Comparison of ENCODE assay signal across 15 cellular contexts in the genomic region with DNA sequence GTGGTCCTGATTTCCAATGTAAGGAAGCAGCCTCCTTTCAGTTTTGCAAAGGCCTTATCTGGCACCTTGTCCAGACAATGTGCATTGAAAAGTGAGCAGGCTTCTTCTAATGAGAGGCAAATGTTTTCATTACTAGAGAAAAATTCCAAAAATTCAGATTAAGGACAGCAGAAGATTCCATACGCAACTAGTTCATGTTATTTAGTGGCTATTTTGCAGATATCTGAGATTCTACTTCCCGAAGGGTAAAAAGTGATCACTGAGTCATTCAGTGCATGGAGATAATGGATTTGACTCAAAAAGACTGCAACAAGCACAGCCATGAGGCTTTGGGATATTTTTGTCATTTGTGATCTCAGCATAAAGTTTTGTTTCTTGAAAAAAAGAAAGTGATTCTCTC. TPM values are rescaled to one million over a fixed set of nuclear protein-coding genes. Genes with fewer than 3 reads are reported as not detected.
DNase-seq lines count a peak whose midpoint lies in the region; ATAC-seq and TF ChIP-seq lines count a peak whose summit lies in the region.
"Had no signal": no experiment of that assay in that cellular context is flagged by ENCODE, and none has a peak within 500 bp of the region (broad histone marks: within the 10 kb centered on the region; RNA-seq: fewer than 3 reads in every experiment).

No MANE protein-coding gene starts in this region.

- peak overlapping the region; percentile 35 for H4K8ac ChIP-seq in mesenchymal stem cell (ENCODE audit: low read length)

- H3K36me3 ChIP-seq in mesenchymal stem cell (ENCODE audit: control insufficient read depth in 1 of 2, insufficient read depth in 2 of 2, low read depth in 1 of 2, low read length in 2 of 2) = no peaks in the 10 kb centered on the region
- no peaks in the 10 kb centered on the region for H3K36me3 ChIP-seq in tibial artery

- H3K4me2 ChIP-seq in mesenchymal stem cell (ENCODE audit: low read length, poor library complexity, severe bottlenecking) = no peak overlapping the region

- DNase-seq in HFFc6 (peak; percentile 60), cardiac fibroblast (ENCODE audit: low read depth in 2 of 2) (peak; percentile 16 to 60), mesenchymal stem cell (peak; percentile 35), tibial artery (no peak), foreskin melanocyte (no peak)
- no peak for DNase-seq in naive thymus-derived CD8-positive, alpha-beta T cell
- DNase-seq in activated T-cell treated with anti-CD3 and anti-CD28 coated beads, Interleukin-2, amount 50 U/mL, for 72 hours = no peak
- DNase-seq: activated naive CD4-positive, alpha-beta T cell treated with anti-CD3 and anti-CD28 coated beads, Interleukin-2, amount 50 U/mL, for 16 hours; CD4-positive, alpha-beta T cell; erythroblast; MM.1S; NCI-H2029 treated with DMSO at 0.1 percent for 48 hours; T-helper 1 cell had no signal

- peak overlapping the region in 1 of 2 experiments; percentile 69 for H3K18ac ChIP-seq in mesenchymal stem cell (ENCODE audit: low read depth in 1 of 2, low read length in 2 of 2)

- peak overlapping the region; percentile 50 for H3K27ac Mint-ChIP-seq in HFFc6
- peak overlapping the region in 1 of 10 donors; percentile 67 for H3K27ac Mint-ChIP-seq in naive thymus-derived CD8-positive, alpha-beta T cell
- H3K27ac Mint-ChIP-seq in activated T-cell treated with anti-CD3 and anti-CD28 coated beads, Interleukin-2, amount 50 U/mL, for 72 hours = no peak overlapping the region
- H3K27ac Mint-ChIP-seq: CD4-positive, alpha-beta T cell; stimulated activated naive CD8-positive, alpha-beta T cell treated with anti-CD3 and anti-CD28 coated beads, Interleukin-15, Interleukin-2, amounts not matched to agents 100 ng/mL and 50 ng/mL, for 24 hours had no signal

- H3K4me1 ChIP-seq in mesenchymal stem cell (ENCODE audit: control insufficient read depth, insufficient read depth, low read depth, low read length) = peaks cover 11% of the 10 kb centered on the region
- peaks cover 0 to 67% (median 26%) of the 10 kb centered on the region in 4 donors for H3K4me1 ChIP-seq in tibial artery

- ATAC-seq in naive thymus-derived CD8-positive, alpha-beta T cell = no peak
- no peak for ATAC-seq in activated T-cell treated with anti-CD3 and anti-CD28 coated beads, Interleukin-2, amount 50 U/mL, for 72 hours (replicated peaks in 1 of 2)

- H3K27me3 ChIP-seq in mesenchymal stem cell (ENCODE audit: control insufficient read depth in 1 of 2, insufficient read depth in 1 of 2, low read length in 2 of 2) = peaks cover 0 to 6% of the 10 kb centered on the region in 2 experiments
- H3K27me3 ChIP-seq in tibial artery = no peaks in the 10 kb centered on the region

- POLR2A ChIA-PET in naive thymus-derived CD8-positive, alpha-beta T cell (lab: Charles Lee) = interaction anchor here (1.3 kb wide), 1 partner anchor 62 kb away, joined by 4 read pairs; no protein-coding TSS in a partner anchor

- H2BK12ac ChIP-seq in mesenchymal stem cell (ENCODE audit: low read length in 2 of 2) = peak overlapping the region; percentile 20 to 80

- H2BK15ac ChIP-seq in mesenchymal stem cell (ENCODE audit: low read depth, poor library complexity, severe bottlenecking) = no peak overlapping the region

- H4K91ac ChIP-seq in mesenchymal stem cell (ENCODE audit: low read length) = no peak overlapping the region

- no peak overlapping the region for H3K9ac ChIP-seq in mesenchymal stem cell (ENCODE audit: low read length)

- peak overlapping the region; percentile 73 for H3K4me3 Mint-ChIP-seq in HFFc6
- H3K4me3 Mint-ChIP-seq in naive thymus-derived CD8-positive, alpha-beta T cell = no peak overlapping the region
- no peak overlapping the region for H3K4me3 Mint-ChIP-seq in activated T-cell treated with anti-CD3 and anti-CD28 coated beads, Interleukin-2, amount 50 U/mL, for 72 hours
- H3K4me3 Mint-ChIP-seq: CD4-positive, alpha-beta T cell; stimulated activated naive CD8-positive, alpha-beta T cell treated with anti-CD3 and anti-CD28 coated beads, Interleukin-15, Interleukin-2, amounts not matched to agents 100 ng/mL and 50 ng/mL, for 24 hours had no signal

- no peak overlapping the region for H2BK5ac ChIP-seq in mesenchymal stem cell (ENCODE audit: low read depth, low read length, poor library complexity, severe bottlenecking)

- H3K9me3 Mint-ChIP-seq in HFFc6 = no peaks in the 10 kb centered on the region
- no peaks in the 10 kb centered on the region for H3K9me3 Mint-ChIP-seq in naive thymus-derived CD8-positive, alpha-beta T cell
- no peaks in the 10 kb centered on the region for H3K9me3 Mint-ChIP-seq in activated T-cell treated with anti-CD3 and anti-CD28 coated beads, Interleukin-2, amount 50 U/mL, for 72 hours
- H3K9me3 Mint-ChIP-seq: CD4-positive, alpha-beta T cell; stimulated activated naive CD8-positive, alpha-beta T cell treated with anti-CD3 and anti-CD28 coated beads, Interleukin-15, Interleukin-2, amounts not matched to agents 100 ng/mL and 50 ng/mL, for 24 hours had no signal

- H3K79me1 ChIP-seq in mesenchymal stem cell (replicated peaks; ENCODE audit: low read length, poor library complexity, severe bottlenecking) = no peaks in the 10 kb centered on the region

- intact Hi-C loops in tibial artery (cut with DNase I; ENCODE audit: low total_unique reads) = no loop called here

- H3K4ac ChIP-seq in mesenchymal stem cell (ENCODE audit: low read depth in 1 of 2, low read length in 2 of 2) = peak overlapping the region; percentile 2 to 24

- H3K9me3 ChIP-seq in mesenchymal stem cell (ENCODE audit: control insufficient read depth, low read length) = no peaks in the 10 kb centered on the region
- no peaks in the 10 kb centered on the region for H3K9me3 ChIP-seq in tibial artery

- H3K14ac ChIP-seq in mesenchymal stem cell (ENCODE audit: low read length in 2 of 2) = no peak overlapping the region

- H2AFZ ChIP-seq in mesenchymal stem cell (ENCODE audit: low read depth, low read length) = no peak overlapping the region

- H2AK5ac ChIP-seq in mesenchymal stem cell (ENCODE audit: low read length, severe bottlenecking) = no peak overlapping the region

- no peak overlapping the region for H3K23ac ChIP-seq in mesenchymal stem cell (ENCODE audit: low read length in 2 of 2)

- H3K27ac ChIP-seq in mesenchymal stem cell (ENCODE audit: low read length, poor library complexity, severe bottlenecking) (no peak overlapping the region), tibial artery (peak overlapping the region; percentile 39 to 72)

- WGBS in mesenchymal stem cell = 52% methylated on average over 2 of the region's 2 CpGs

- peaks cover 58% of the 10 kb centered on the region for H3K4me1 Mint-ChIP-seq in HFFc6 (ENCODE audit: low read depth)
- peaks cover 4 to 18% (median 15%) of the 10 kb centered on the region in 4 donors for H3K4me1 Mint-ChIP-seq in naive thymus-derived CD8-positive, alpha-beta T cell
- H3K4me1 Mint-ChIP-seq in activated T-cell treated with anti-CD3 and anti-CD28 coated beads, Interleukin-2, amount 50 U/mL, for 72 hours (ENCODE audit: low read depth) = no peaks in the 10 kb centered on the region

- H3K4me3 ChIP-seq in cardiac fibroblast (replicated peaks in 1 of 2; ENCODE audit: low read depth in 2 of 2, low read length in 2 of 2) (no peak overlapping the region), mesenchymal stem cell (ENCODE audit: insufficient read depth in 1 of 2, low read depth in 1 of 2, low read length in 2 of 2) (no peak overlapping the region), tibial artery (no peak overlapping the region)
- H3K4me3 ChIP-seq: lung had no signal

- H2BK120ac ChIP-seq in mesenchymal stem cell (ENCODE audit: low read depth, low read length) = no peak overlapping the region

- peaks cover 13% of the 10 kb centered on the region for H3K27me3 Mint-ChIP-seq in HFFc6 (ENCODE audit: insufficient read depth)
- peaks cover 0 to 4% (median 0%) of the 10 kb centered on the region in 5 donors for H3K27me3 Mint-ChIP-seq in naive thymus-derived CD8-positive, alpha-beta T cell
- no peaks in the 10 kb centered on the region for H3K27me3 Mint-ChIP-seq in activated T-cell treated with anti-CD3 and anti-CD28 coated beads, Interleukin-2, amount 50 U/mL, for 72 hours (ENCODE audit: low read depth)
- H3K27me3 Mint-ChIP-seq: stimulated activated naive CD8-positive, alpha-beta T cell treated with anti-CD3 and anti-CD28 coated beads, Interleukin-15, Interleukin-2, amounts not matched to agents 100 ng/mL and 50 ng/mL, for 24 hours had no signal

- no peaks in the 10 kb centered on the region for H3K36me3 Mint-ChIP-seq in HFFc6 (ENCODE audit: low read depth)
- H3K36me3 Mint-ChIP-seq in naive thymus-derived CD8-positive, alpha-beta T cell = no peaks in the 10 kb centered on the region
- no peaks in the 10 kb centered on the region for H3K36me3 Mint-ChIP-seq in activated T-cell treated with anti-CD3 and anti-CD28 coated beads, Interleukin-2, amount 50 U/mL, for 72 hours (ENCODE audit: insufficient read depth in 2 of 2)

- TF ChIP-seq CTCF in HFFc6 (IDR thresholded peaks at IDR 0.05) = no peak
- no peak for TF ChIP-seq CTCF in cardiac fibroblast (IDR thresholded peaks at IDR 0.05; ENCODE audit: low read depth, low read length)
- no peak for TF ChIP-seq CTCF in tibial artery (IDR thresholded peaks at IDR 0.05)

RNA-seq across cellular contexts. Expression of gene METTL24, which starts 29.9 kb away (rescaled TPM):
- not detected for total RNA-seq in HFFc6 (2021; fragmentation: NEBNext Ultra II Directional; extraction: Animal tissue kit (Norgen Biotek cat#: 25700))
- 0.25 TPM for polyA plus RNA-seq in mesenchymal stem cell (2013, experiment 1 of 2)
- 0.26 TPM for polyA plus RNA-seq in mesenchymal stem cell (2013, experiment 2 of 2)
- total RNA-seq in naive thymus-derived CD8-positive, alpha-beta T cell = 1 to 10 TPM; 1.2 to 2.0 TPM
- 1 to 10 TPM in 1 of 3 donors, under 1 TPM in 1, not detected in 1; 0.58 to 1.3 TPM for polyA plus RNA-seq in naive thymus-derived CD8-positive, alpha-beta T cell
- total RNA-seq in activated T-cell treated with anti-CD3 and anti-CD28 coated beads, Interleukin-2, amount 50 U/mL, for 72 hours = not detected
- total RNA-seq: CD4-positive, alpha-beta T cell had no signal

Comparison
In these comparisons a context has a peak if more than half of its experiments do, and no peak if none do; other contexts are left out.
1. DNase-seq: peak in HFFc6 (single experiment), cardiac fibroblast (2 of 2) and mesenchymal stem cell (single experiment); none in tibial artery (0 of 2), naive thymus-derived CD8-positive, alpha-beta T cell (0 of 10), foreskin melanocyte (single experiment) and activated T-cell treated with anti-CD3 and anti-CD28 coated beads, Interleukin-2, amount 50 U/mL, for 72 hours (0 of 2).